22 cellular contexts compared by ENCODE assay signal in the genomic region with DNA sequence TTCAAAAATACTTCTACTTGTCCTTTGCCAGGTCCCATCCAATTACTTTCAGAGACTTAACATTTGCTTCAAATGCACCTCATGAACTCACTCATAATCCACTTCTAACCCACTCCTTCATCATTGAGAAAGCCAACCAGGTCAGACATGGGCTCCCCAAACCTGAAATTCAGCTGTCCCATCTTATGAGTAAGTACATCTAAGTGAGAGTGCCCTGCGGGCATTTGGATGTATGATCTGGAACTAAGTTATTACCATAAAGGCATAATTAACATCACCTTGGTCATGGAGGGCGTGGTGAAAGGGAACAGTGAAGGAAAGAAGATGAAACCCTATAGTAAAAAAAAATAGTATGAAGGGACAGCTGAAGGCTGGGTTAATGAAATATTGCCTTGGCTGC.
DNase-seq lines count a peak whose midpoint lies in the region; ATAC-seq and TF ChIP-seq lines count a peak whose summit lies in the region.
"Had no signal": no experiment of that assay in that cellular context is flagged by ENCODE, and none has a peak within 500 bp of the region (broad histone marks: within the 10 kb centered on the region; RNA-seq: fewer than 3 reads in every experiment).

No MANE protein-coding gene starts in this region.

- no peak overlapping the region for H3K27ac ChIP-seq in foreskin keratinocyte
- H3K27ac ChIP-seq: BLaER1 had no signal

- TF ChIP-seq CTCF in epithelial cell of esophagus (IDR thresholded peaks at IDR 0.05; ENCODE audit: insufficient read depth, low read depth, low read length, missing control alignments) (no peak), foreskin keratinocyte (conservative IDR thresholded peaks at IDR 0.05) (no peak)

- peaks cover 5% of the 10 kb centered on the region for H3K4me1 ChIP-seq in foreskin keratinocyte

- no peaks in the 10 kb centered on the region for H3K27me3 ChIP-seq in foreskin keratinocyte
- H3K27me3 ChIP-seq: BE2C, BLaER1 had no signal

- peak; percentile 67 for DNase-seq in epithelial cell of esophagus (ENCODE audit: low read depth)
- DNase-seq in foreskin keratinocyte = peak in 1 of 2 donors; percentile 53
- no peak for DNase-seq in activated T-cell treated with anti-CD3 and anti-CD28 coated beads, Interleukin-2, amount 50 U/mL, for 48 hours
- DNase-seq in SHP77 (lab: John Stamatoyannopoulos, UW) = no peak
- DNase-seq: 8988T; ACHN; BE2C; C1 segment of cervical spinal cord; CD4-positive, alpha-beta memory T cell; CD4-positive, CD25-positive, alpha-beta regulatory T cell; CD8-positive, alpha-beta memory T cell; COR-L47; DMS 273 treated with DMSO at 0.1 percent for 48 hours; DMS153; DMS53; DMS79; DND-41; EL; GDM1 had no signal

- peak; percentile 64 for ATAC-seq in foreskin keratinocyte
- no peak for ATAC-seq in GM21825 (IDR thresholded peaks at IDR 0.05; ENCODE audit: unreplicated experiment)
- ATAC-seq: GM12878 had no signal

- H3K4me3 ChIP-seq in epithelial cell of esophagus (ENCODE audit: low read length) = no peak overlapping the region
- H3K4me3 ChIP-seq: BLaER1, GM12878 had no signal
